8 cellular contexts compared by ENCODE assay signal in genomic region chr5:21810737-21811316, GRCh38.
A peak's percentile ranks its signal among the peaks of the same experiment; 100 is the strongest.
DNase-seq lines count a peak whose midpoint lies in the region; TF ChIP-seq lines count a peak whose summit lies in the region.

No MANE protein-coding gene starts in this region.

- no peak overlapping the region for H3K27ac ChIP-seq in stomach
- no peak overlapping the region for H3K27ac ChIP-seq in CD4-positive, alpha-beta memory T cell (ENCODE audit: low read depth, low read length)

- H3K27me3 ChIP-seq in stomach, result no peaks in the 10 kb centered on the region
- H3K27me3 ChIP-seq in CD4-positive, alpha-beta memory T cell (ENCODE audit: insufficient read depth, low read length), result no peaks in the 10 kb centered on the region

- no peaks in the 10 kb centered on the region for H3K36me3 ChIP-seq in stomach
- no peaks in the 10 kb centered on the region for H3K36me3 ChIP-seq in CD4-positive, alpha-beta memory T cell (ENCODE audit: insufficient read depth, low read length)

- TF ChIP-seq CTCF in stomach (IDR thresholded peaks at IDR 0.05), result peak in 2 of 7 experiments; percentile 7 to 22

- TF ChIP-seq POLR2A in stomach (IDR thresholded peaks at IDR 0.05), result no peak

- H3K9me3 Mint-ChIP-seq in CD4-positive, alpha-beta memory T cell, result peaks cover 0 to 5% (median 4%) of the 10 kb centered on the region in 8 donors

- POLR2A ChIA-PET in CD4-positive, alpha-beta memory T cell (lab: Charles Lee; ENCODE audit: partially characterized antibody), result no interaction called here

- intact Hi-C loops in stomach (cut with DNase I; ENCODE audit: low total_unique reads), result no loop called here
- intact Hi-C loops in CD4-positive, alpha-beta memory T cell (cut with micrococcal nuclease), result no loop called here

- H3K9me3 ChIP-seq in stomach, result no peaks in the 10 kb centered on the region
- no peaks in the 10 kb centered on the region for H3K9me3 ChIP-seq in CD4-positive, alpha-beta memory T cell (ENCODE audit: control insufficient read depth in 1 of 2, low read length in 2 of 2)

- no peak overlapping the region for H3K4me3 Mint-ChIP-seq in CD4-positive, alpha-beta memory T cell

- WGBS in stomach, 5 donors, result 22 to 29% (median 25%) methylated on average over 5 of the region's 5 CpGs

- no peaks in the 10 kb centered on the region for H3K36me3 Mint-ChIP-seq in CD4-positive, alpha-beta memory T cell

- no peaks in the 10 kb centered on the region for H3K27me3 Mint-ChIP-seq in CD4-positive, alpha-beta memory T cell

- H3K4me3 ChIP-seq in stomach, result no peak overlapping the region
- H3K4me3 ChIP-seq in CD4-positive, alpha-beta memory T cell (ENCODE audit: low read length in 2 of 2), result no peak overlapping the region

- no peak for TF ChIP-seq EP300 in stomach (IDR thresholded peaks at IDR 0.05)

- CTCF ChIA-PET in CD4-positive, alpha-beta memory T cell (lab: Charles Lee; ENCODE audit: partially characterized antibody), result no interaction called here

- DNase-seq in NCI-H2081 (lab: John Stamatoyannopoulos, UW) (peak; percentile 52 to 76), NCI-H2081 treated with DMSO at 0.1 percent for 48 hours (lab: John Stamatoyannopoulos, UW) (no peak), NCI-H1694 treated with DMSO at 0.1 percent for 48 hours (lab: John Stamatoyannopoulos, UW) (peak; percentile 71), cerebellum (ENCODE audit: low spot score) (peak; percentile 2), renal cortical epithelial cell (ENCODE audit: low read depth) (peak; percentile 52), stomach (no peak)
- DNase-seq in activated CD8-positive, alpha-beta memory T cell treated with anti-CD3 and anti-CD28 coated beads, Interleukin-2, amount 50 U/mL, for 4 hours, result no peak
- DNase-seq in CD4-positive, alpha-beta memory T cell, result no peak

- H3K4me1 Mint-ChIP-seq in CD4-positive, alpha-beta memory T cell, result no peaks in the 10 kb centered on the region

- no peaks in the 10 kb centered on the region for H3K4me1 ChIP-seq in stomach
- no peaks in the 10 kb centered on the region for H3K4me1 ChIP-seq in CD4-positive, alpha-beta memory T cell (ENCODE audit: insufficient read depth, low read length)

- no peak overlapping the region for H3K27ac Mint-ChIP-seq in CD4-positive, alpha-beta memory T cell

Comparison
In these comparisons a context has a peak if more than half of its experiments do, and no peak if none do; other contexts are left out.
1. DNase-seq: peak in NCI-H2081 (2 of 2), NCI-H1694 treated with DMSO at 0.1 percent for 48 hours (single experiment), cerebellum (single experiment) and renal cortical epithelial cell (single experiment); none in NCI-H2081 treated with DMSO at 0.1 percent for 48 hours (single experiment), activated CD8-positive, alpha-beta memory T cell treated with anti-CD3 and anti-CD28 coated beads, Interleukin-2, amount 50 U/mL, for 4 hours (single experiment), stomach (single experiment) and CD4-positive, alpha-beta memory T cell (0 of 5).